Comparison of ENCODE assay signal across 8 cellular contexts in genomic region chr6:10429638-10430427, GRCh38. TPM values are rescaled to one million over a fixed set of nuclear protein-coding genes. Genes with fewer than 3 reads are reported as not detected.
DNase-seq lines count a peak whose midpoint lies in the region; ATAC-seq, FAIRE-seq and TF ChIP-seq lines count a peak whose summit lies in the region.

No MANE protein-coding gene starts in this region.

- no peak for TF ChIP-seq POLR2A in erythroblast (IDR thresholded peaks at IDR 0.05; ENCODE audit: low read length)

- intact Hi-C loops in Right ventricle myocardium superior (cut with DNase I) (loop anchor here (5.0 to 10.0 kb wide), 3 partner anchors 1178 to 1725 kb away; no protein-coding TSS in a partner anchor), cardiac septum (cut with DNase I) (loop anchor here (10.0 kb wide), 1 partner anchor 885 kb away; no protein-coding TSS in a partner anchor)

- FAIRE-seq in HTR-8/SVneo (lab: Jason Lieb, UNC), result peak; percentile 9

- no peak for DNase-seq in Right ventricle myocardium superior
- no peak for DNase-seq in cardiac septum (ENCODE audit: low spot score)
- no peak for DNase-seq in HTR-8/SVneo (ENCODE audit: insufficient read length, low spot score)
- peak; percentile 77 for DNase-seq in RKO (ENCODE audit: low spot score)
- peak; percentile 24 to 63 for DNase-seq in erythroblast (lab: John Stamatoyannopoulos, UW)
- peak; percentile 78 for DNase-seq in pons (ENCODE audit: low spot score)
- no peak for DNase-seq in NCI-H187 treated with DMSO at 0.1 percent for 48 hours (lab: John Stamatoyannopoulos, UW)

- ATAC-seq in Right ventricle myocardium superior (ENCODE audit: poor library complexity), result peak; percentile 70
- peak; percentile 58 for ATAC-seq in GM21619 (IDR thresholded peaks at IDR 0.05; ENCODE audit: unreplicated experiment)

RNA-seq across cellular contexts. Expression of gene TFAP2A, which starts 15.0 kb away (rescaled TPM):
- total RNA-seq in Right ventricle myocardium superior (0.51 TPM), cardiac septum (0.54 TPM)

Comparison
In these comparisons a context has a peak if more than half of its experiments do, and no peak if none do; other contexts are left out.
1. DNase-seq: peak in RKO (single experiment), erythroblast (2 of 2) and pons (single experiment); none in Right ventricle myocardium superior (single experiment), cardiac septum (single experiment), HTR-8/SVneo (single experiment) and NCI-H187 treated with DMSO at 0.1 percent for 48 hours (single experiment).